In genomic region chr2:54579682-54580349, GRCh38 we compare ENCODE assay signal across 8 cellular contexts.
A peak's percentile ranks its signal among the peaks of the same experiment; 100 is the strongest.
DNase-seq lines count a peak whose midpoint lies in the region; ATAC-seq and TF ChIP-seq lines count a peak whose summit lies in the region.

No MANE protein-coding gene starts in this region.

- peaks cover 93% of the 10 kb centered on the region for H3K4me1 Mint-ChIP-seq in activated naive CD4-positive, alpha-beta T cell treated with anti-CD3 and anti-CD28 coated beads for 36 hours (ENCODE audit: low read depth)
- H3K4me1 Mint-ChIP-seq in naive B cell: peaks cover 78 to 95% (median 86%) of the 10 kb centered on the region in 3 donors

- peaks cover 11% of the 10 kb centered on the region for H3K36me3 Mint-ChIP-seq in activated naive CD4-positive, alpha-beta T cell treated with anti-CD3 and anti-CD28 coated beads for 36 hours (ENCODE audit: low read depth)
- H3K36me3 Mint-ChIP-seq in naive B cell: peaks cover 7 to 12% of the 10 kb centered on the region in 2 donors

- no peaks in the 10 kb centered on the region for H3K27me3 Mint-ChIP-seq in activated naive CD4-positive, alpha-beta T cell treated with anti-CD3 and anti-CD28 coated beads for 36 hours (ENCODE audit: low read depth)
- no peaks in the 10 kb centered on the region for H3K27me3 Mint-ChIP-seq in naive B cell

- CTCF ChIA-PET in activated naive CD4-positive, alpha-beta T cell treated with anti-CD3 and anti-CD28 coated beads for 36 hours (lab: Charles Lee): interaction anchor here (0.6 to 2.8 kb wide), 7 partner anchors 9 to 397 kb away, joined by 3 to 11 read pairs (median 4); no protein-coding TSS in a partner anchor

- peak overlapping the region; percentile 39 for H3K4me3 ChIP-seq in GM06990 (replicated peaks; ENCODE audit: low read depth, low read length)

- no peaks in the 10 kb centered on the region for H3K27me3 ChIP-seq in GM06990 (replicated peaks; ENCODE audit: control insufficient read depth, insufficient read depth, low read length)

- peak; percentile 54 for DNase-seq in GM06990 (ENCODE audit: extremely low read depth, insufficient read length)
- DNase-seq in activated naive CD4-positive, alpha-beta T cell treated with anti-CD3 and anti-CD28 coated beads for 36 hours: peak; percentile 54
- DNase-seq in naive B cell: peak; percentile 52
- DNase-seq in C1 segment of cervical spinal cord (lab: John Stamatoyannopoulos, UW): no peak
- no peak for DNase-seq in SW 1271 (lab: John Stamatoyannopoulos, UW)
- DNase-seq in GM13977 (ENCODE audit: low spot score): no peak

- H3K9me3 Mint-ChIP-seq in activated naive CD4-positive, alpha-beta T cell treated with anti-CD3 and anti-CD28 coated beads for 36 hours: peaks cover 2% of the 10 kb centered on the region
- peaks cover 0 to 2% (median 0%) of the 10 kb centered on the region in 7 donors for H3K9me3 Mint-ChIP-seq in naive B cell

- no peak for TF ChIP-seq CTCF in GM06990 (IDR thresholded peaks at IDR 0.05; ENCODE audit: insufficient read depth, low read length, poor library complexity, severe bottlenecking)
- TF ChIP-seq CTCF in GM13977 (IDR thresholded peaks at IDR 0.05; ENCODE audit: extremely low read depth, insufficient read depth, missing control alignments): no peak

- in situ Hi-C loops in GM13977 (cut with MboI; ENCODE audit: low pct_unique_long_range_greater_than_20kb, low sequenced_read_pairs, unreplicated experiment): no loop called here

- intact Hi-C loops in activated naive CD4-positive, alpha-beta T cell treated with anti-CD3 and anti-CD28 coated beads for 36 hours (cut with micrococcal nuclease): loop anchor here (1.0 kb wide), 3 partner anchors 9 to 20 kb away; no protein-coding TSS in a partner anchor

- peak; percentile 68 for ATAC-seq in GM21367 (IDR thresholded peaks at IDR 0.05; ENCODE audit: unreplicated experiment)
- ATAC-seq in HG03571 (IDR thresholded peaks at IDR 0.05; ENCODE audit: unreplicated experiment): peak; percentile 84
- ATAC-seq in naive B cell (ENCODE audit: low read depth in 2 of 2): peak; percentile 67 to 72

- H3K36me3 ChIP-seq in GM06990 (ENCODE audit: control insufficient read depth, insufficient read depth, low read length): no peaks in the 10 kb centered on the region

- H3K27ac Mint-ChIP-seq in activated naive CD4-positive, alpha-beta T cell treated with anti-CD3 and anti-CD28 coated beads for 36 hours: peak overlapping the region; percentile 87
- peak overlapping the region; percentile 95 to 98 (median 96) for H3K27ac Mint-ChIP-seq in naive B cell

- peak overlapping the region; percentile 67 for H3K4me3 Mint-ChIP-seq in activated naive CD4-positive, alpha-beta T cell treated with anti-CD3 and anti-CD28 coated beads for 36 hours
- H3K4me3 Mint-ChIP-seq in naive B cell: peak overlapping the region; percentile 37 to 88 (median 77)

Comparison
In these comparisons a context has a peak if more than half of its experiments do, and no peak if none do; other contexts are left out.
1. DNase-seq: peak in GM06990 (single experiment), activated naive CD4-positive, alpha-beta T cell treated with anti-CD3 and anti-CD28 coated beads for 36 hours (single experiment) and naive B cell (single experiment); none in C1 segment of cervical spinal cord (0 of 14), SW 1271 (0 of 2) and GM13977 (single experiment).
2. Peak in every context shown above with its lines, with median percentiles within 50 percentile points of each other: ATAC-seq.